ENCODE assay signal across 13 cellular contexts in the genomic region with DNA sequence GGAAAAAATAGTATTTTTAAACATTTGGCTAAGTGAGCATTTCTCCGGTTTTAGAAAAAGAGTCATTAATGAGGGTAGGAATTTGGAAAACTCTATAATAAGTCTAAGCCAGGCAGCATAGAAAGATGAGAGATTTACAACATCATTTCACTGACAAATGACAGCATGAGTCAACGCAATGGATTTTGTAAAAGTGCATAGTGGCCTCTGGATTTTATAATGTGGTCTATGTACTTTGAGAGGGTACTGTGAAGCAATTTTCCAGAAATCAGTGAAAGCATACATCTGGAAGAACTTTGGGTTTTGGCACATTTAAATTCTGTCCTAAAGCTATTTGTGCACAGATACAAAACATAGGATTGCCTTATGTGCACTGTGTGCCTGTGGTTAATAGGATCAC.
DNase-seq lines count a peak whose midpoint lies in the region; FAIRE-seq and TF ChIP-seq lines count a peak whose summit lies in the region.
"Had no signal": no experiment of that assay in that cellular context is flagged by ENCODE, and none has a peak within 500 bp of the region (broad histone marks: within the 10 kb centered on the region; RNA-seq: fewer than 3 reads in every experiment).

No MANE protein-coding gene starts in this region.

- 50 to 61% (median 54%) methylated on average over 2 of the region's 2 CpGs for whole genome bisulfite sequencing in ovary, 3 donors

- TF ChIP-seq POLR2A in ovary (IDR thresholded peaks at IDR 0.05) (no peak), GM12892 (IDR thresholded peaks at IDR 0.05; ENCODE audit: low read depth, low read length) (no peak)

- TF ChIP-seq CTCF in AG04449 (IDR thresholded peaks at IDR 0.05; ENCODE audit: insufficient read depth, low read length, missing control alignments), result no peak
- no peak for TF ChIP-seq CTCF in brain microvascular endothelial cell (IDR thresholded peaks at IDR 0.05; ENCODE audit: low read depth, low read length, missing control alignments)
- no peak for TF ChIP-seq CTCF in ovary (IDR thresholded peaks at IDR 0.05)

- POLR2A ChIA-PET in AG04449 (lab: Yijun Ruan, JAX), result interaction anchor here (0.8 kb wide), 1 partner anchor 146 kb away, joined by 3 read pairs; no protein-coding TSS in a partner anchor

- no peaks in the 10 kb centered on the region for H3K9me3 ChIP-seq in ovary
- H3K9me3 ChIP-seq: lower lobe of right lung, pancreas had no signal

- H3K36me3 ChIP-seq in brain microvascular endothelial cell (replicated peaks) (no peaks in the 10 kb centered on the region), ovary (no peaks in the 10 kb centered on the region)
- H3K36me3 ChIP-seq: cardiac muscle cell, lower lobe of right lung, pancreas had no signal

- FAIRE-seq in GM12892 (lab: Jason Lieb, UNC), result no peak
- FAIRE-seq: pancreas had no signal

- in situ Hi-C loops in brain microvascular endothelial cell (cut with HindIII; ENCODE audit: low pct_ligation_motif_present, low sequenced_read_pairs), result no loop called here

- H3K27me3 ChIP-seq in brain microvascular endothelial cell (replicated peaks), result no peaks in the 10 kb centered on the region
- no peaks in the 10 kb centered on the region for H3K27me3 ChIP-seq in ovary
- H3K27me3 ChIP-seq: cardiac muscle cell, pancreas had no signal

- TF ChIP-seq EP300 in ovary (IDR thresholded peaks at IDR 0.05), result no peak

- no peaks in the 10 kb centered on the region for H3K4me1 ChIP-seq in ovary (ENCODE audit: insufficient read depth)
- H3K4me1 ChIP-seq: lower lobe of right lung, pancreas had no signal

- intact Hi-C loops in ovary (cut with DNase I), result no loop called here

- H3K4me3 ChIP-seq in AG04449 (ENCODE audit: low read depth, low read length) (no peak overlapping the region), brain microvascular endothelial cell (ENCODE audit: low read depth, low read length) (no peak overlapping the region), ovary (no peak overlapping the region)
- H3K4me3 ChIP-seq: cardiac muscle cell, lower lobe of right lung, pancreas had no signal

- CTCF ChIA-PET in AG04449 (lab: Yijun Ruan, JAX), result interaction anchor here (0.7 to 1.6 kb wide), 2 partner anchors 40 to 89 kb away, joined by 3 to 6 read pairs; no protein-coding TSS in a partner anchor

- DNase-seq in AG04449 (ENCODE audit: low read depth, low spot score) (peak; percentile 33), HS-27A (ENCODE audit: low read depth) (peak; percentile 69), brain microvascular endothelial cell (peak; percentile 58), lung microvascular endothelial cell (ENCODE audit: low read depth in 2 of 2) (peak; percentile 22 to 58), NCI-H128 (lab: John Stamatoyannopoulos, UW; ENCODE audit: unreplicated experiment) (no peak), ovary (no peak), NCI-H2029 treated with DMSO at 0.1 percent for 48 hours (lab: John Stamatoyannopoulos, UW) (no peak), GM12892 (ENCODE audit: insufficient read length) (no peak)
- DNase-seq: ACHN; activated naive CD4-positive, alpha-beta T cell; lower lobe of right lung; pancreas had no signal

- no peak overlapping the region for H3K27ac ChIP-seq in brain microvascular endothelial cell
- H3K27ac ChIP-seq in ovary, result no peak overlapping the region
- H3K27ac ChIP-seq: cardiac muscle cell, lower lobe of right lung, pancreas had no signal

Comparison
In these comparisons a context has a peak if more than half of its experiments do, and no peak if none do; other contexts are left out.
1. DNase-seq: peak in AG04449 (single experiment), HS-27A (single experiment), brain microvascular endothelial cell (single experiment) and lung microvascular endothelial cell (2 of 2); none in NCI-H128 (single experiment), ovary (0 of 5), NCI-H2029 treated with DMSO at 0.1 percent for 48 hours (single experiment) and GM12892 (single experiment).